Comparison of ENCODE assay signal across 8 cellular contexts in genomic region chr2:165953306-165953654, GRCh38. TPM values are rescaled to one million over a fixed set of nuclear protein-coding genes. Genes with fewer than 3 reads are reported as not detected.
DNase-seq lines count a peak whose midpoint lies in the region; ATAC-seq, FAIRE-seq and TF ChIP-seq lines count a peak whose summit lies in the region.

No MANE protein-coding gene starts in this region.

- H3K36me3 ChIP-seq in pancreas = no peaks in the 10 kb centered on the region

- H3K27ac Mint-ChIP-seq in chondrocyte (ENCODE audit: unreplicated experiment) = no peak overlapping the region

- H3K9me3 Mint-ChIP-seq in chondrocyte (ENCODE audit: low read depth) = no peaks in the 10 kb centered on the region

- H3K9me3 ChIP-seq in pancreas = no peaks in the 10 kb centered on the region

- H3K36me3 Mint-ChIP-seq in chondrocyte (ENCODE audit: low read depth) = no peaks in the 10 kb centered on the region

- intact Hi-C loops in pancreas (cut with DNase I) = loop anchor here in 2 of 3 donors (10.0 kb wide), 1 partner anchor 172 kb away; the partner anchor contains the start of gene SCN1A (in 2 of the 2)

- DNase-seq in SHP77 (lab: John Stamatoyannopoulos, UW) = peak; percentile 22 to 56
- no peak for DNase-seq in SHP77 treated with DMSO at 0.1 percent for 48 hours (lab: John Stamatoyannopoulos, UW)
- DNase-seq in NCI-H510A (lab: John Stamatoyannopoulos, UW) = peak; percentile 61
- no peak for DNase-seq in epithelial cell of prostate (ENCODE audit: low read depth, low spot score)
- DNase-seq in pancreas = no peak
- DNase-seq in activated gamma-delta T cell (lab: John Stamatoyannopoulos, UW) = no peak
- no peak for DNase-seq in chondrocyte (ENCODE audit: low spot score)

- no peaks in the 10 kb centered on the region for H3K27me3 Mint-ChIP-seq in chondrocyte (ENCODE audit: low read depth)

- peak overlapping the region; percentile 42 to 70 (median 58) for H3K4me3 ChIP-seq in pancreas

- H3K4me1 ChIP-seq in pancreas = peaks cover 0 to 26% (median 12%) of the 10 kb centered on the region in 3 donors

- peaks cover 11% of the 10 kb centered on the region for H3K4me1 Mint-ChIP-seq in chondrocyte (ENCODE audit: low read depth)

- H3K27ac ChIP-seq in epithelial cell of prostate = peak overlapping the region; percentile 39
- H3K27ac ChIP-seq in pancreas = peak overlapping the region; percentile 80 to 92 (median 86)

- H3K27me3 ChIP-seq in pancreas = no peaks in the 10 kb centered on the region

- TF ChIP-seq CTCF in pancreas (IDR thresholded peaks at IDR 0.05) (no peak), chondrocyte (IDR thresholded peaks at IDR 0.05) (no peak)

- WGBS in pancreas, 2 donors = 0% methylated on average over 14 to 24 of the region's 24 CpGs

- ATAC-seq in HG02970 (IDR thresholded peaks at IDR 0.05; ENCODE audit: low FRiP score, unreplicated experiment) (peak; percentile 34), pancreas (peak; percentile 49 to 74 (median 65))

- no peak for FAIRE-seq in pancreas (lab: Jason Lieb, UNC)

- H3K4me3 Mint-ChIP-seq in chondrocyte (ENCODE audit: unreplicated experiment) = no peak overlapping the region

RNA-seq across cellular contexts. Expression of gene TTC21B, which starts 0.3 kb away (rescaled TPM):
- total RNA-seq in pancreas (10 to 100 TPM in 2 of 6 donors, 1 to 10 TPM in 4; 5.4 to 14.7 (median 9.2) TPM), chondrocyte (12.7 to 24.9 TPM (median 15.8 TPM) in 3 replicates)
- 10 to 100 TPM in 1 of 2 donors, 1 to 10 TPM in 1; 5.6 to 12.8 TPM for polyA plus RNA-seq in pancreas

Comparison
In these comparisons a context has a peak if more than half of its experiments do, and no peak if none do; other contexts are left out.
1. DNase-seq: peak in SHP77 (2 of 2) and NCI-H510A (single experiment); none in SHP77 treated with DMSO at 0.1 percent for 48 hours (single experiment), epithelial cell of prostate (single experiment), pancreas (0 of 6), activated gamma-delta T cell (single experiment) and chondrocyte (single experiment).